ENCODE assay signal across 29 cellular contexts in genomic region chr2:186474196-186474595, GRCh38. TPM values are rescaled to one million over a fixed set of nuclear protein-coding genes. Genes with fewer than 3 reads are reported as not detected.
A peak's percentile ranks its signal among the peaks of the same experiment; 100 is the strongest.
DNase-seq lines count a peak whose midpoint lies in the region; ATAC-seq and TF ChIP-seq lines count a peak whose summit lies in the region.
"Had no signal": no experiment of that assay in that cellular context is flagged by ENCODE, and none has a peak within 500 bp of the region (broad histone marks: within the 10 kb centered on the region; RNA-seq: fewer than 3 reads in every experiment).

No MANE protein-coding gene starts in this region.

- WGBS in esophagus muscularis mucosa = 100% methylated on average over 1 of the region's 1 CpG

- no peak overlapping the region for H3K4me3 Mint-ChIP-seq in activated T-cell treated with anti-CD3 and anti-CD28 coated beads, Interleukin-2, amount 50 U/mL, for 72 hours
- H3K4me3 Mint-ChIP-seq: activated naive CD4-positive, alpha-beta T cell treated with anti-CD3 and anti-CD28 coated beads, Interleukin-2, amount 50 U/mL, for 24 hours; naive thymus-derived CD8-positive, alpha-beta T cell had no signal

- TF ChIP-seq CTCF in esophagus muscularis mucosa (IDR thresholded peaks at IDR 0.05) = no peak

- ATAC-seq in GM18498 (IDR thresholded peaks at IDR 0.05; ENCODE audit: unreplicated experiment) (peak; percentile 83), GM18907 (IDR thresholded peaks at IDR 0.05; ENCODE audit: unreplicated experiment) (peak; percentile 61), GM21423 (IDR thresholded peaks at IDR 0.05; ENCODE audit: unreplicated experiment) (peak; percentile 69), HG03060 (IDR thresholded peaks at IDR 0.05; ENCODE audit: low read depth, unreplicated experiment) (peak; percentile 71), left colon (no peak)
- ATAC-seq in activated T-cell treated with anti-CD3 and anti-CD28 coated beads, Interleukin-2, amount 50 U/mL, for 72 hours (replicated peaks in 1 of 2) = no peak
- ATAC-seq: gastroesophageal sphincter; naive thymus-derived CD8-positive, alpha-beta T cell; psoas muscle had no signal

- TF ChIP-seq POLR2A in esophagus muscularis mucosa (IDR thresholded peaks at IDR 0.05; ENCODE audit: low read depth) = no peak

- H3K36me3 Mint-ChIP-seq in activated T-cell treated with anti-CD3 and anti-CD28 coated beads, Interleukin-2, amount 50 U/mL, for 72 hours (ENCODE audit: insufficient read depth in 2 of 2) = peaks cover 3 to 10% of the 10 kb centered on the region in 2 donors

- H3K9me3 ChIP-seq in esophagus muscularis mucosa = peaks cover 0 to 10% (median 5%) of the 10 kb centered on the region in 4 donors
- H3K9me3 ChIP-seq: Caco-2, uterus had no signal

- no peaks in the 10 kb centered on the region for H3K36me3 ChIP-seq in esophagus muscularis mucosa
- H3K36me3 ChIP-seq: gastroesophageal sphincter, stomach, uterus, WERI-Rb-1 had no signal

- no peak overlapping the region for H3K27ac Mint-ChIP-seq in activated T-cell treated with anti-CD3 and anti-CD28 coated beads, Interleukin-2, amount 50 U/mL, for 72 hours
- H3K27ac Mint-ChIP-seq: activated naive CD4-positive, alpha-beta T cell treated with anti-CD3 and anti-CD28 coated beads, Interleukin-2, amount 50 U/mL, for 24 hours; activated T-helper 2 cell treated with anti-CD3 and anti-CD28 coated beads, Interferon-gamma antibody, Interleukin-2, Interleukin-4, amounts not matched to agents 10 μg/mL and 5 μg/mL and 100 μg/mL, durations not matched to agents 14 hours and 24 hours and 36 hours; naive thymus-derived CD8-positive, alpha-beta T cell had no signal

- H3K27ac ChIP-seq in esophagus muscularis mucosa (replicated peaks in 1 of 4) = no peak overlapping the region
- H3K27ac ChIP-seq: C4-2B, gastroesophageal sphincter, GM23248, hepatocyte, psoas muscle, stomach, uterus, WERI-Rb-1 had no signal

- H3K27me3 Mint-ChIP-seq in activated T-cell treated with anti-CD3 and anti-CD28 coated beads, Interleukin-2, amount 50 U/mL, for 72 hours (ENCODE audit: low read depth) = no peaks in the 10 kb centered on the region
- H3K27me3 Mint-ChIP-seq: activated naive CD4-positive, alpha-beta T cell treated with anti-CD3 and anti-CD28 coated beads, Interleukin-2, amount 50 U/mL, for 24 hours; naive thymus-derived CD8-positive, alpha-beta T cell had no signal

- intact Hi-C loops in esophagus muscularis mucosa (cut with DNase I) = no loop called here
- intact Hi-C loops in left colon (cut with DNase I, micrococcal nuclease) = no loop called here

- H3K9me3 Mint-ChIP-seq in activated T-cell treated with anti-CD3 and anti-CD28 coated beads, Interleukin-2, amount 50 U/mL, for 72 hours = peaks cover 1 to 4% of the 10 kb centered on the region in 2 donors
- H3K9me3 Mint-ChIP-seq: activated naive CD4-positive, alpha-beta T cell treated with anti-CD3 and anti-CD28 coated beads, Interleukin-2, amount 50 U/mL, for 24 hours had no signal

- no peaks in the 10 kb centered on the region for H3K27me3 ChIP-seq in esophagus muscularis mucosa
- H3K27me3 ChIP-seq: gastroesophageal sphincter, hepatocyte, stomach, uterus had no signal

- no peaks in the 10 kb centered on the region for H3K4me1 Mint-ChIP-seq in activated T-cell treated with anti-CD3 and anti-CD28 coated beads, Interleukin-2, amount 50 U/mL, for 72 hours (ENCODE audit: low read depth)

- H3K4me3 ChIP-seq in esophagus muscularis mucosa = no peak overlapping the region
- H3K4me3 ChIP-seq: gastroesophageal sphincter, GM23248, hepatocyte, lung, psoas muscle, stomach, uterus had no signal

- DNase-seq in esophagus muscularis mucosa (ENCODE audit: extremely low spot score) (no peak), NCI-H187 treated with DMSO at 0.1 percent for 48 hours (lab: John Stamatoyannopoulos, UW) (no peak), left colon (no peak)
- no peak for DNase-seq in activated T-cell treated with anti-CD3 and anti-CD28 coated beads, Interleukin-2, amount 50 U/mL, for 72 hours
- DNase-seq: 8988T; activated CD4-positive, alpha-beta T cell treated with anti-CD3 and anti-CD28 coated beads for 48 hours; amygdala; Caco-2; GM23248; IMR-90; naive thymus-derived CD8-positive, alpha-beta T cell; NCI-H146; nucleus accumbens; psoas muscle; stimulated activated CD4-positive, alpha-beta T cell treated with anti-CD3 and anti-CD28 coated beads, Interleukin-4, amount 100 ng/mL, for 1 hour; stomach; T1000; uterus; WERI-Rb-1 had no signal

- TF ChIP-seq EP300 in esophagus muscularis mucosa (IDR thresholded peaks at IDR 0.05) = no peak

- no peaks in the 10 kb centered on the region for H3K4me1 ChIP-seq in esophagus muscularis mucosa
- H3K4me1 ChIP-seq: Caco-2, gastroesophageal sphincter, psoas muscle, stomach, uterus had no signal

RNA-seq across cellular contexts. Expression of gene ZC3H15, which starts 11.9 kb away (rescaled TPM):
- total RNA-seq in esophagus muscularis mucosa (10 to 100 TPM; 57.3 to 70.2 (median 59.1) TPM), left colon (10 to 100 TPM; 46.6 to 48.5 TPM)
- 10 to 100 TPM; 71.8 to 76.0 TPM for total RNA-seq in activated T-cell treated with anti-CD3 and anti-CD28 coated beads, Interleukin-2, amount 50 U/mL, for 72 hours

Comparison
In these comparisons a context has a peak if more than half of its experiments do, and no peak if none do; other contexts are left out.
1. ATAC-seq: peak in GM18498 (single experiment), GM18907 (single experiment), GM21423 (single experiment) and HG03060 (single experiment); none in activated T-cell treated with anti-CD3 and anti-CD28 coated beads, Interleukin-2, amount 50 U/mL, for 72 hours (0 of 2) and left colon (single experiment).